Comparison of ENCODE assay signal across 10 cellular contexts in the genomic region with DNA sequence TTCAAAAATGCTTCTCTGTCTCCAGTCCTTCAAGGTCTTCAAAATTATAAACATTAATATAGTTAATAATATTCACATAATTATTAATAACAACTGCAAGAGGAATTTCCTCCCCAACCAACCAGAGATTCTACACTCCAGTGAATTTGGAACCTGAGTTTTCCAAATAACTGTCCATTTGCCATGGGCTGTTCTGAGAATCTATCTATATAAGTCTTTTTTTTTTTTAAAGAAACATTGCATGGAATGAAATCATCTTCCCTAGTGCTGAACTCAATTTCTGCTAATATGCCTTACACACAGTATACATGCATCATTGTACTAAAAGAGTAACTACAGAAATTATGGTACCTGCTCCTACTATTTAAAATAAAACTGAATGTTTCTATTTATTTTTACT.
DNase-seq lines count a peak whose midpoint lies in the region; ATAC-seq, FAIRE-seq and TF ChIP-seq lines count a peak whose summit lies in the region.
"Had no signal": no experiment of that assay in that cellular context is flagged by ENCODE, and none has a peak within 500 bp of the region (broad histone marks: within the 10 kb centered on the region; RNA-seq: fewer than 3 reads in every experiment).

No MANE protein-coding gene starts in this region.

- no peak for TF ChIP-seq EP300 in K562 (IDR thresholded peaks at IDR 0.05; ENCODE audit: low read length)

- no peak overlapping the region for H3K4me3 ChIP-seq in CD8-positive, alpha-beta T cell (ENCODE audit: low read depth, low read length)
- H3K4me3 ChIP-seq in K562 (no peak overlapping the region), neuronal stem cell (ENCODE audit: low read length in 2 of 2) (no peak overlapping the region), pancreas (no peak overlapping the region)

- in situ Hi-C loops in K562 (cut with MboI) = no loop called here

- H2BK12ac ChIP-seq in neuronal stem cell (ENCODE audit: low read length) = no peak overlapping the region

- H2AFZ ChIP-seq in K562 (ENCODE audit: low read depth, low read length) (no peak overlapping the region), neuronal stem cell (ENCODE audit: low read length) (no peak overlapping the region)

- intact Hi-C loops in CD8-positive, alpha-beta T cell (cut with DNase I, micrococcal nuclease) = loop anchor here (1.0 to 10.0 kb wide), 5 partner anchors 58 to 735 kb away; a partner anchor contains a TSS
- intact Hi-C loops in K562 (cut with micrococcal nuclease) = no loop called here
- intact Hi-C loops in pancreas (cut with DNase I) = no loop called here

- FAIRE-seq in K562 (lab: Jason Lieb, UNC) = no peak
- no peak for FAIRE-seq in pancreas (lab: Jason Lieb, UNC)

- peaks cover 86% of the 10 kb centered on the region for H3K4me1 Mint-ChIP-seq in CD8-positive, alpha-beta T cell (ENCODE audit: low read depth)

- H3K23ac ChIP-seq in neuronal stem cell (ENCODE audit: low read depth, low read length, poor library complexity) = no peak overlapping the region

- no peaks in the 10 kb centered on the region for H3K9me3 Mint-ChIP-seq in CD8-positive, alpha-beta T cell

- H3K4me2 ChIP-seq in K562 (ENCODE audit: insufficient read depth, low read length) = no peak overlapping the region
- no peak overlapping the region for H3K4me2 ChIP-seq in neuronal stem cell (ENCODE audit: insufficient read depth, low read length, poor library complexity, severe bottlenecking)

- H3K27me3 ChIP-seq in CD8-positive, alpha-beta T cell (ENCODE audit: insufficient read depth, low read length) = no peaks in the 10 kb centered on the region
- H3K27me3 ChIP-seq in K562 (ENCODE audit: control insufficient read depth in 2 of 2, insufficient read depth in 2 of 2, low read length in 2 of 2) = no peaks in the 10 kb centered on the region; a peak in 2 of 5 replicates
- no peaks in the 10 kb centered on the region for H3K27me3 ChIP-seq in neuronal stem cell (ENCODE audit: control insufficient read depth in 3 of 3, insufficient read depth in 3 of 3, low read depth in 1 of 3, low read length in 3 of 3)
- H3K27me3 ChIP-seq in pancreas = no peaks in the 10 kb centered on the region

- H3K9ac ChIP-seq in K562 (ENCODE audit: insufficient read depth in 1 of 2, low read depth in 2 of 2, low read length in 2 of 2) (no peak overlapping the region), neuronal stem cell (ENCODE audit: low read depth, low read length, poor library complexity) (no peak overlapping the region)

- no peaks in the 10 kb centered on the region for H3K36me3 ChIP-seq in CD8-positive, alpha-beta T cell (ENCODE audit: insufficient read depth, low read length)
- H3K36me3 ChIP-seq in K562 (ENCODE audit: control insufficient read depth, insufficient read depth, low read length) (no peaks in the 10 kb centered on the region), neuronal stem cell (replicated peaks in 1 of 2; ENCODE audit: control insufficient read depth in 2 of 2, insufficient read depth in 2 of 2, low read length in 2 of 2) (no peaks in the 10 kb centered on the region), pancreas (no peaks in the 10 kb centered on the region)
- H3K36me3 ChIP-seq: neutrophil had no signal

- no peak for DNase-seq in CD8-positive, alpha-beta T cell
- DNase-seq in K562 (ENCODE audit: extremely low read depth in 1 of 4, low spot score in 3 of 4) (no peak), neuronal stem cell (ENCODE audit: low spot score) (no peak), pancreas (no peak), germinal center (ENCODE audit: low spot score) (no peak)
- DNase-seq in stimulated activated CD4-positive, alpha-beta T cell treated with anti-CD3 and anti-CD28 coated beads, Interleukin-15, amount 100 ng/mL, for 24 hours = no peak
- DNase-seq: activated naive CD4-positive, alpha-beta T cell had no signal

- TF ChIP-seq RAD21 in K562 (CRISPR knock-in tag; conservative IDR thresholded peaks at IDR 0.05 in 1 of 2, IDR thresholded peaks at IDR 0.05 in 1 of 2) = no peak

- H4K8ac ChIP-seq in neuronal stem cell (ENCODE audit: low read depth, low read length) = no peak overlapping the region

- H3K27ac ChIP-seq in CD8-positive, alpha-beta T cell (ENCODE audit: low read depth, low read length) = no peak overlapping the region
- H3K27ac ChIP-seq in K562 (ENCODE audit: extremely low read depth, low read depth, low read length) (no peak overlapping the region), neuronal stem cell (replicated peaks; ENCODE audit: low read length) (no peak overlapping the region), pancreas (no peak overlapping the region)
- H3K27ac ChIP-seq: neutrophil had no signal

- H4K91ac ChIP-seq in neuronal stem cell (ENCODE audit: low read depth, low read length, poor library complexity) = no peak overlapping the region

- no peak for TF ChIP-seq POLR2A in K562 (conservative IDR thresholded peaks at IDR 0.05)

- H3K79me1 ChIP-seq in neuronal stem cell (ENCODE audit: low read depth, low read length) = peaks cover 1% of the 10 kb centered on the region

- no peak overlapping the region for H2BK5ac ChIP-seq in neuronal stem cell (ENCODE audit: low read length)

- CTCF ChIA-PET in CD8-positive, alpha-beta T cell (lab: Charles Lee) = interaction anchor here (0.7 to 4.0 kb wide), 3 partner anchors 53 to 447 kb away, joined by 3 to 22 read pairs (median 3); no protein-coding TSS in a partner anchor
- CTCF ChIA-PET in K562 (lab: Yijun Ruan, JAX; ENCODE audit: low intra/inter-chr PET ratio) = no interaction called here

- H3K9me3 ChIP-seq in CD8-positive, alpha-beta T cell (ENCODE audit: low read length) = no peaks in the 10 kb centered on the region
- H3K9me3 ChIP-seq in K562 (replicated peaks; ENCODE audit: control insufficient read depth, insufficient read depth, low read depth, low read length) (no peaks in the 10 kb centered on the region), neuronal stem cell (replicated peaks in 1 of 2; ENCODE audit: control insufficient read depth in 2 of 2, insufficient read depth in 1 of 2, low read depth in 1 of 2, low read length in 2 of 2) (no peaks in the 10 kb centered on the region), pancreas (no peaks in the 10 kb centered on the region)
- H3K9me3 ChIP-seq: neutrophil had no signal

- no peaks in the 10 kb centered on the region for H3K79me2 ChIP-seq in K562 (ENCODE audit: control insufficient read depth, insufficient read depth, low read length)

- H3K18ac ChIP-seq in neuronal stem cell (ENCODE audit: low read length) = no peak overlapping the region

- H3K9me1 ChIP-seq in K562 (ENCODE audit: control insufficient read depth, insufficient read depth, low read length) = no peaks in the 10 kb centered on the region

- peak overlapping the region; percentile 53 for H3K4me3 Mint-ChIP-seq in CD8-positive, alpha-beta T cell

- no peak overlapping the region for H2AK5ac ChIP-seq in neuronal stem cell (ENCODE audit: low read depth, low read length)

- no peak overlapping the region for H3K14ac ChIP-seq in neuronal stem cell (ENCODE audit: low read length)

- no TSS peak for BruUV-seq in K562 (replicated peaks; lab: Mats Ljungman, UMichigan)

- no peak overlapping the region for H3K4ac ChIP-seq in neuronal stem cell (ENCODE audit: low read length)

- H2BK15ac ChIP-seq in neuronal stem cell (ENCODE audit: low read length) = no peak overlapping the region

- H3K27me3 Mint-ChIP-seq in CD8-positive, alpha-beta T cell (ENCODE audit: low read depth) = peaks cover 44% of the 10 kb centered on the region

- H3K4me1 ChIP-seq in CD8-positive, alpha-beta T cell (ENCODE audit: insufficient read depth, low read length) = peaks cover 46% of the 10 kb centered on the region
- H3K4me1 ChIP-seq in K562 (replicated peaks in 1 of 2; ENCODE audit: control insufficient read depth in 2 of 2, insufficient read depth in 2 of 2, low read length in 2 of 2) (no peaks in the 10 kb centered on the region; a peak in 1 of 5 replicates), neuronal stem cell (ENCODE audit: control insufficient read depth in 2 of 2, insufficient read depth in 1 of 2, low read depth in 1 of 2, low read length in 2 of 2) (no peaks in the 10 kb centered on the region), pancreas (no peaks in the 10 kb centered on the region)

- no peaks in the 10 kb centered on the region for H3K36me3 Mint-ChIP-seq in CD8-positive, alpha-beta T cell

- H4K20me1 ChIP-seq in K562 (replicated peaks; ENCODE audit: control insufficient read depth, insufficient read depth, low read length) = no peaks in the 10 kb centered on the region

- peak; percentile 20 for ATAC-seq in CD8-positive, alpha-beta T cell
- ATAC-seq in GM19452 (IDR thresholded peaks at IDR 0.05; ENCODE audit: unreplicated experiment) = peak; percentile 15
- ATAC-seq in HG03159 (IDR thresholded peaks at IDR 0.05; ENCODE audit: unreplicated experiment) = peak; percentile 22
- ATAC-seq in K562 = no peak
- ATAC-seq in pancreas = no peak

- H3K27ac Mint-ChIP-seq in CD8-positive, alpha-beta T cell = no peak overlapping the region

- no peak for TF ChIP-seq CTCF in CD8-positive, alpha-beta T cell (IDR thresholded peaks at IDR 0.05)
- no peak for TF ChIP-seq CTCF in K562 (IDR thresholded peaks at IDR 0.05 in 2 of 3, conservative IDR thresholded peaks at IDR 0.05 in 1 of 3; ENCODE audit: insufficient read depth in 2 of 3, low read depth in 1 of 3, low read length in 3 of 3)
- TF ChIP-seq CTCF in pancreas (IDR thresholded peaks at IDR 0.05) = no peak

- H2BK120ac ChIP-seq in neuronal stem cell (ENCODE audit: low read depth, low read length) = no peak overlapping the region

- POLR2A ChIA-PET in CD8-positive, alpha-beta T cell (lab: Charles Lee) = interaction anchor here (0.6 kb wide), 1 partner anchor 59 kb away, joined by 3 read pairs; no protein-coding TSS in a partner anchor
- POLR2A ChIA-PET in K562 (lab: Yijun Ruan, JAX) = no interaction called here

TF ChIP-seq in K562, 482 proteins besides CTCF, POLR2A, EP300 and RAD21 (continues in another document):
- TF ChIP-seq TARDBP (IDR thresholded peaks at IDR 0.05) (no peak), HMG20A (CRISPR knock-in tag; conservative IDR thresholded peaks at IDR 0.05) (no peak), RCOR1 (IDR thresholded peaks at IDR 0.05; ENCODE audit: borderline replicate concordance in 1 of 2, low read depth in 2 of 2, low read length in 2 of 2) (no peak), ZNF175 (CRISPR knock-in tag; IDR thresholded peaks at IDR 0.05; ENCODE audit: low read depth) (0 out of 2 replicates have a peak, but pooled peaks have one; percentile 8)
- TF ChIP-seq, protein P1, sequence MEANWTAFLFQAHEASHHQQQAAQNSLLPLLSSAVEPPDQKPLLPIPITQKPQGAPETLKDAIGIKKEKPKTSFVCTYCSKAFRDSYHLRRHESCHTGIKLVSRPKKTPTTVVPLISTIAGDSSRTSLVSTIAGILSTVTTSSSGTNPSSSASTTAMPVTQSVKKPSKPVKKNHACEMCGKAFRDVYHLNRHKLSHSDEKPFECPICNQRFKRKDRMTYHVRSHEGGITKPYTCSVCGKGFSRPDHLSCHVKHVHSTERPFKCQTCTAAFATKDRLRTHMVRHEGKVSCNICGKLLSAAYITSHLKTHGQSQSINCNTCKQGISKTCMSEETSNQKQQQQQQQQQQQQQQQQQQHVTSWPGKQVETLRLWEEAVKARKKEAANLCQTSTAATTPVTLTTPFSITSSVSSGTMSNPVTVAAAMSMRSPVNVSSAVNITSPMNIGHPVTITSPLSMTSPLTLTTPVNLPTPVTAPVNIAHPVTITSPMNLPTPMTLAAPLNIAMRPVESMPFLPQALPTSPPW (CRISPR knock-in tag; IDR thresholded peaks at IDR 0.05) = no peak

Comparison
In these comparisons a context has a peak if more than half of its experiments do, and no peak if none do; other contexts are left out.
1. ATAC-seq: peak in CD8-positive, alpha-beta T cell (single experiment), GM19452 (single experiment) and HG03159 (single experiment); none in K562 (single experiment) and pancreas (0 of 4).
2. intact Hi-C loops: an anchor here in CD8-positive, alpha-beta T cell (1.0 to 10.0 kb wide); none called in K562 and pancreas.